Comparison of ENCODE assay signal across 11 cellular contexts in genomic region chr6:43953794-43954310, GRCh38.
DNase-seq lines count a peak whose midpoint lies in the region; ATAC-seq, FAIRE-seq and TF ChIP-seq lines count a peak whose summit lies in the region.
"Had no signal": no experiment of that assay in that cellular context is flagged by ENCODE, and none has a peak within 500 bp of the region (broad histone marks: within the 10 kb centered on the region; RNA-seq: fewer than 3 reads in every experiment).

No MANE protein-coding gene starts in this region.

- DNase-seq in AG10803 (ENCODE audit: low read depth) (peak; percentile 22), NB4 (ENCODE audit: low read depth) (peak; percentile 51), esophagus muscularis mucosa (ENCODE audit: extremely low spot score) (no peak), mesendoderm (peak; percentile 74), GM10266 (ENCODE audit: extremely low spot score) (no peak), RCC 7860 (ENCODE audit: low spot score) (no peak)
- DNase-seq in T-helper 2 cell treated with Interferon-gamma antibody and Interleukin-4, amounts not matched to agents 5 μg/mL and 100 μg/mL, for 36 hours (ENCODE audit: low spot score): no peak
- DNase-seq: natural killer cell, NCI-H526 had no signal

- no peaks in the 10 kb centered on the region for H3K79me2 ChIP-seq in mesendoderm (ENCODE audit: control insufficient read depth, insufficient read depth, low read length)

- TF ChIP-seq POLR2A in NB4 (IDR thresholded peaks at IDR 0.05; ENCODE audit: extremely low read depth, insufficient read length) (no peak), esophagus muscularis mucosa (IDR thresholded peaks at IDR 0.05; ENCODE audit: low read depth) (no peak)

- no peak for ATAC-seq in HG02970 (IDR thresholded peaks at IDR 0.05; ENCODE audit: low FRiP score, unreplicated experiment)
- ATAC-seq: CD8-positive, alpha-beta T cell; natural killer cell had no signal

- H3K9ac ChIP-seq in mesendoderm (ENCODE audit: low read length): no peak overlapping the region

- H3K4ac ChIP-seq in mesendoderm (ENCODE audit: low read depth, low read length): no peak overlapping the region

- no peak overlapping the region for H3K56ac ChIP-seq in mesendoderm (ENCODE audit: low read length)

- no peaks in the 10 kb centered on the region for H3K79me1 ChIP-seq in mesendoderm (ENCODE audit: low read length)

- H3K4me2 ChIP-seq in mesendoderm (ENCODE audit: low read length): no peak overlapping the region

- H2BK120ac ChIP-seq in mesendoderm (ENCODE audit: low read depth, low read length): no peak overlapping the region

- no peak overlapping the region for H4K8ac ChIP-seq in mesendoderm (ENCODE audit: low read depth, low read length)

- no peak overlapping the region for H3K4me3 Mint-ChIP-seq in T-helper 2 cell treated with Interferon-gamma antibody and Interleukin-4, amounts not matched to agents 5 μg/mL and 100 μg/mL, for 36 hours
- H3K4me3 Mint-ChIP-seq: CD8-positive, alpha-beta T cell; natural killer cell had no signal

- FAIRE-seq in RCC 7860 (lab: Jason Lieb, UNC): no peak

- H3K27ac Mint-ChIP-seq in T-helper 2 cell treated with Interferon-gamma antibody and Interleukin-4, amounts not matched to agents 5 μg/mL and 100 μg/mL, for 36 hours: no peak overlapping the region
- H3K27ac Mint-ChIP-seq: CD8-positive, alpha-beta T cell; natural killer cell had no signal

- H3K36me3 ChIP-seq in esophagus muscularis mucosa: no peaks in the 10 kb centered on the region
- H3K36me3 ChIP-seq in mesendoderm (ENCODE audit: control insufficient read depth, insufficient read depth, low read length): no peaks in the 10 kb centered on the region

- H3K4me1 Mint-ChIP-seq in T-helper 2 cell treated with Interferon-gamma antibody and Interleukin-4, amounts not matched to agents 5 μg/mL and 100 μg/mL, for 36 hours (ENCODE audit: low read depth): no peaks in the 10 kb centered on the region
- H3K4me1 Mint-ChIP-seq: natural killer cell had no signal

- H3K27me3 ChIP-seq in esophagus muscularis mucosa (no peaks in the 10 kb centered on the region), mesendoderm (ENCODE audit: insufficient read depth, low read length, poor library complexity) (no peaks in the 10 kb centered on the region)

- TF ChIP-seq CTCF in AG10803 (conservative IDR thresholded peaks at IDR 0.05; ENCODE audit: low read length) (peak; percentile 39), NB4 (IDR thresholded peaks at IDR 0.05; ENCODE audit: low read depth, low read length) (peak; percentile 29), esophagus muscularis mucosa (IDR thresholded peaks at IDR 0.05) (peak; percentile 11 to 32 (median 25)), GM10266 (IDR thresholded peaks at IDR 0.05; ENCODE audit: control insufficient read depth, insufficient read depth, low read depth, missing control alignments) (no peak)

- H3K9me3 Mint-ChIP-seq in T-helper 2 cell treated with Interferon-gamma antibody and Interleukin-4, amounts not matched to agents 5 μg/mL and 100 μg/mL, for 36 hours: no peaks in the 10 kb centered on the region

- TF ChIP-seq EP300 in esophagus muscularis mucosa (IDR thresholded peaks at IDR 0.05): no peak

- peaks cover 3 to 20% (median 6%) of the 10 kb centered on the region in 4 donors for H3K4me1 ChIP-seq in esophagus muscularis mucosa
- H3K4me1 ChIP-seq in mesendoderm (ENCODE audit: control insufficient read depth, low read depth, low read length): no peaks in the 10 kb centered on the region

- H2BK5ac ChIP-seq in mesendoderm (ENCODE audit: low read length): no peak overlapping the region

- peaks cover 21% of the 10 kb centered on the region for H3K27me3 Mint-ChIP-seq in T-helper 2 cell treated with Interferon-gamma antibody and Interleukin-4, amounts not matched to agents 5 μg/mL and 100 μg/mL, for 36 hours (ENCODE audit: low read depth)

- no peak overlapping the region for H4K5ac ChIP-seq in mesendoderm (ENCODE audit: low read length)

- H3K36me3 Mint-ChIP-seq in T-helper 2 cell treated with Interferon-gamma antibody and Interleukin-4, amounts not matched to agents 5 μg/mL and 100 μg/mL, for 36 hours (ENCODE audit: low read depth): no peaks in the 10 kb centered on the region
- H3K36me3 Mint-ChIP-seq: CD8-positive, alpha-beta T cell; natural killer cell had no signal

- H3K4me3 ChIP-seq in AG10803 (ENCODE audit: low read length): no peak overlapping the region
- H3K4me3 ChIP-seq in NB4 (ENCODE audit: low read depth, low read length): no peak overlapping the region
- no peak overlapping the region for H3K4me3 ChIP-seq in esophagus muscularis mucosa
- no peak overlapping the region for H3K4me3 ChIP-seq in mesendoderm (ENCODE audit: low read length)

- no peak overlapping the region for H3K18ac ChIP-seq in mesendoderm (ENCODE audit: low read length)

- peaks cover 0 to 3% (median 0%) of the 10 kb centered on the region in 4 donors for H3K9me3 ChIP-seq in esophagus muscularis mucosa

- H2BK15ac ChIP-seq in mesendoderm (replicated peaks; ENCODE audit: low read depth): no peak overlapping the region

- H3K23ac ChIP-seq in mesendoderm (ENCODE audit: low read length): no peak overlapping the region

- no peak overlapping the region for H3K27ac ChIP-seq in esophagus muscularis mucosa (replicated peaks in 1 of 4)
- no peak overlapping the region for H3K27ac ChIP-seq in mesendoderm (ENCODE audit: low read depth, low read length)

- no peak overlapping the region for H2AK5ac ChIP-seq in mesendoderm (ENCODE audit: low read length)

- WGBS in esophagus muscularis mucosa: 63% methylated on average over 2 of the region's 8 CpGs
- no CpG with 5 or more reads among the region's 8 CpGs for WGBS in mesendoderm (ENCODE audit: extremely low coverage, insufficient coverage, low lambda C conversion rate)

- intact Hi-C loops in esophagus muscularis mucosa (cut with DNase I): no loop called here

Comparison
In these comparisons a context has a peak if more than half of its experiments do, and no peak if none do; other contexts are left out.
1. DNase-seq: peak in AG10803 (single experiment), NB4 (single experiment) and mesendoderm (single experiment); none in esophagus muscularis mucosa (single experiment), T-helper 2 cell treated with Interferon-gamma antibody and Interleukin-4, amounts not matched to agents 5 μg/mL and 100 μg/mL, for 36 hours (single experiment), GM10266 (single experiment) and RCC 7860 (single experiment).